In the genomic region with DNA sequence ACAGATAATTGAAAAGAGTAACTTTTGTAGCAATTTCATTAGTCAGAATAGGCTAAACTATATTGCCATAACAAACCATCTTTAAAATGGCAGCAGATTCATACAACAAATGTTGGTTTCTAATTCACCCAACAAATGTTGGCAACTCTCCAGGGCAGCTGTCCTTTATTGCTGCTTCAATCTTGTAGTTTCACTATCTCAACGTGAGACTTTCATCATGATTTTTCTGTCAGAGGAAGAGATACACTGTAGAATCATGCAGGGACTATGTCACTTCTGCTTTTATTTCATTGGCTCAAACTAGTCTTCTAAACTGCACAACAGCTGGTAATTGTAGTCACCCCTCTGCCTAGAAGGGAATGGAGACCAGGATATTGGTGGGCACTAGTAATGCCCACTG, we compare ENCODE assay signal across 11 cellular contexts.
DNase-seq lines count a peak whose midpoint lies in the region; ATAC-seq and TF ChIP-seq lines count a peak whose summit lies in the region.
"Had no signal": no experiment of that assay in that cellular context is flagged by ENCODE, and none has a peak within 500 bp of the region (broad histone marks: within the 10 kb centered on the region; RNA-seq: fewer than 3 reads in every experiment).

No MANE protein-coding gene starts in this region.

- H4K20me1 ChIP-seq in PC-3 (ENCODE audit: low read length), result no peaks in the 10 kb centered on the region

- CTCF ChIA-PET in PC-3 (lab: Charles Lee) (no interaction called here), HEK293T (lab: Yijun Ruan, JAX) (interaction anchor here (0.6 kb wide), 1 partner anchor 266 kb away, joined by 3 read pairs; no protein-coding TSS in a partner anchor)

- H3K36me3 ChIP-seq in PC-3 (ENCODE audit: low read depth, low read length), result no peaks in the 10 kb centered on the region
- H3K36me3 ChIP-seq: thoracic aorta had no signal

- no peak overlapping the region for H3K4me3 ChIP-seq in PC-3 (ENCODE audit: low read length)
- no peak overlapping the region for H3K4me3 ChIP-seq in fibroblast of villous mesenchyme (ENCODE audit: low read depth, low read length)
- H3K4me3 ChIP-seq in coronary artery, result no peak overlapping the region
- H3K4me3 ChIP-seq: thoracic aorta had no signal

- no peaks in the 10 kb centered on the region for H3F3A ChIP-seq in PC-3 (ENCODE audit: low read length, unreplicated experiment)

- H3K4me2 ChIP-seq in PC-3 (ENCODE audit: low read length), result no peak overlapping the region

- POLR2A ChIA-PET in PC-3 (lab: Charles Lee; ENCODE audit: unreplicated experiment) (no interaction called here), HEK293T (lab: Yijun Ruan, JAX) (no interaction called here)

- DNase-seq in AML-193 (lab: John Stamatoyannopoulos, UW) (peak; percentile 68 to 69), PC-3 (peak; percentile 18), fibroblast of villous mesenchyme (ENCODE audit: low read depth) (peak; percentile 70), GOT3 (lab: John Stamatoyannopoulos, UW) (no peak), HEK293T (ENCODE audit: extremely low spot score) (no peak), coronary artery (ENCODE audit: low spot score) (no peak)

- no TSS peak for BruUV-seq in PC-3 (replicated peaks; lab: Mats Ljungman, UMichigan)

- H3K27me3 ChIP-seq in PC-3 (ENCODE audit: low read length), result no peaks in the 10 kb centered on the region

- ATAC-seq in GM21737 (IDR thresholded peaks at IDR 0.05; ENCODE audit: unreplicated experiment) (peak; percentile 65), PC-3 (no peak), HG03439 (IDR thresholded peaks at IDR 0.05; ENCODE audit: unreplicated experiment) (no peak)

- no peaks in the 10 kb centered on the region for H3K9me3 ChIP-seq in PC-3 (ENCODE audit: low read length)
- H3K9me3 ChIP-seq: thoracic aorta had no signal

- no peak overlapping the region for H2AFZ ChIP-seq in PC-3 (ENCODE audit: low read length)
- H2AFZ ChIP-seq: parathyroid adenoma had no signal

- no peaks in the 10 kb centered on the region for H3K4me1 ChIP-seq in PC-3 (ENCODE audit: insufficient read depth, low read length)
- H3K4me1 ChIP-seq: parathyroid adenoma had no signal

- intact Hi-C loops in PC-3 (cut with micrococcal nuclease), result no loop called here

- no peaks in the 10 kb centered on the region for H3K79me2 ChIP-seq in PC-3 (ENCODE audit: low read length)
- H3K79me2 ChIP-seq: parathyroid adenoma had no signal

- H3K27ac ChIP-seq in PC-3 (ENCODE audit: low read length), result no peak overlapping the region
- no peak overlapping the region for H3K27ac ChIP-seq in coronary artery
- H3K27ac ChIP-seq: HL-60, parathyroid adenoma, thoracic aorta had no signal

- no peak overlapping the region for H3K9ac ChIP-seq in PC-3 (ENCODE audit: low read length)
- H3K9ac ChIP-seq: parathyroid adenoma had no signal

- H3K9me2 ChIP-seq in PC-3 (replicated peaks; ENCODE audit: low read length), result no peaks in the 10 kb centered on the region

- TF ChIP-seq CTCF in PC-3 (conservative IDR thresholded peaks at IDR 0.05; ENCODE audit: low read depth, low read length) (no peak), fibroblast of villous mesenchyme (IDR thresholded peaks at IDR 0.05; ENCODE audit: insufficient read depth, low read depth, low read length) (no peak), coronary artery (IDR thresholded peaks at IDR 0.05) (no peak)

TF ChIP-seq in HEK293T, 16 proteins besides CTCF, POLR2A, EP300 and RAD21:
- TF ChIP-seq ELF4 (IDR thresholded peaks at IDR 0.05), result no peak
- no peak for TF ChIP-seq L3MBTL2 (conservative IDR thresholded peaks at IDR 0.05)
- TF ChIP-seq TARDBP (IDR thresholded peaks at IDR 0.05), result no peak
- no peak for TF ChIP-seq ARNT (IDR thresholded peaks at IDR 0.05)
- TF ChIP-seq SP1 (IDR thresholded peaks at IDR 0.05), result no peak
- TF ChIP-seq FOXM1 (IDR thresholded peaks at IDR 0.05; ENCODE audit: borderline replicate concordance), result no peak

Comparison
In these comparisons a context has a peak if more than half of its experiments do, and no peak if none do; other contexts are left out.
1. DNase-seq: peak in AML-193 (2 of 2), PC-3 (single experiment) and fibroblast of villous mesenchyme (single experiment); none in GOT3 (single experiment), HEK293T (single experiment) and coronary artery (single experiment).